Comparison of ENCODE assay signal across 20 cellular contexts in the genomic region with DNA sequence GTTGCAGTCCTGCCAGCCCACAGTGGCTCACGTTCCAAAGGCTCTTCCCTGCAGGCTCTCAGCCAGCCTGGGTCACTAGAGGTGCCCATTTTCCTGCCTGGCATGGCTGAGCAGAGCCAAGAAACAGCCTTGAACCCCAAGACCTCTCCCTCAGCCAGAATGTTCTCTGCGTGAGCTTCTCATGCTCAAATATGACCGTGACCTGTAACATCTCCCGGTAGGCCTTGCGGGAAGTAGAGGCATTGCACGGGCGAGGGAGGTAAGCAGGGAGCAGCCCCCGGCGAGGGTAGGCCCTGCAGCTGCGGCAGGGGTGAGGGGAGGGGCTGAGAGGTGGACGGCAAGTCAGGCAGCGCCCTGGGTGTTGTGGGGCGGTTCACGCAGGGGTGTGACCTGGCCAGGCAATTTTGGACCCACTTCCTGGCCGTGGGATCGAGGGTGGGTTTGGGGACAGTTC. TPM values are rescaled to one million over a fixed set of nuclear protein-coding genes. Genes with fewer than 3 reads are reported as not detected.
DNase-seq lines count a peak whose midpoint lies in the region; ATAC-seq and TF ChIP-seq lines count a peak whose summit lies in the region.
"Had no signal": no experiment of that assay in that cellular context is flagged by ENCODE, and none has a peak within 500 bp of the region (broad histone marks: within the 10 kb centered on the region; RNA-seq: fewer than 3 reads in every experiment).

No MANE protein-coding gene starts in this region.

- H3K9me3 Mint-ChIP-seq in glutamatergic neuron (ENCODE audit: unreplicated experiment), result no peaks in the 10 kb centered on the region
- no peaks in the 10 kb centered on the region for H3K9me3 Mint-ChIP-seq in progenitor cell of endocrine pancreas (ENCODE audit: low read depth)
- H3K9me3 Mint-ChIP-seq: CD4-positive, CD25-positive, alpha-beta regulatory T cell had no signal

- peaks cover 0 to 3% (median 0%) of the 10 kb centered on the region in 9 donors for H3K36me3 ChIP-seq in heart right ventricle
- peaks cover 19% of the 10 kb centered on the region for H3K36me3 ChIP-seq in OCI-LY7 (ENCODE audit: insufficient read depth, low read length)

- H3K9me3 ChIP-seq in right cardiac atrium (ENCODE audit: control insufficient read depth, low read length) (no peaks in the 10 kb centered on the region), heart right ventricle (no peaks in the 10 kb centered on the region), OCI-LY7 (ENCODE audit: low read length) (no peaks in the 10 kb centered on the region)
- H3K9me3 ChIP-seq: A549, Caco-2, SJSA1 had no signal

- H3K27me3 Mint-ChIP-seq in glutamatergic neuron (ENCODE audit: unreplicated experiment) (no peaks in the 10 kb centered on the region), progenitor cell of endocrine pancreas (peaks cover 2% of the 10 kb centered on the region)
- H3K27me3 Mint-ChIP-seq: CD4-positive, CD25-positive, alpha-beta regulatory T cell had no signal

- no TSS peak for BruUV-seq in OCI-LY7 (replicated peaks; lab: Mats Ljungman, UMichigan)

- peaks cover 5% of the 10 kb centered on the region for H3K36me3 Mint-ChIP-seq in glutamatergic neuron (ENCODE audit: unreplicated experiment)
- H3K36me3 Mint-ChIP-seq in progenitor cell of endocrine pancreas (ENCODE audit: insufficient read depth), result peaks cover 2% of the 10 kb centered on the region

- WGBS in right cardiac atrium, result 84% methylated on average over 16 of the region's 16 CpGs
- WGBS in heart right ventricle, 2 donors, result 85 to 88% methylated on average over 16 of the region's 16 CpGs

- peak in 2 of 3 donors; percentile 36 to 55 for DNase-seq in right cardiac atrium
- no peak for DNase-seq in heart right ventricle
- no peak for DNase-seq in OCI-LY7 (ENCODE audit: low spot score)
- DNase-seq in glutamatergic neuron, result no peak
- DNase-seq in progenitor cell of endocrine pancreas (ENCODE audit: low spot score, unreplicated experiment), result no peak
- DNase-seq in retina, result no peak
- DNase-seq: Caco-2; CD4-positive, CD25-positive, alpha-beta regulatory T cell; HCEC 1CT; MV-4-11; NCI-H1417 treated with DMSO at 0.1 percent for 48 hours; NCI-H1930; NCI-H446; NCI-H69; NK-92 treated with Interleukin-12 subunit alpha and Interleukin-12 subunit beta, amount 100 ng/mL, for 24 hours; PC-3 had no signal

- H3K27ac ChIP-seq in right cardiac atrium (ENCODE audit: low read length) (no peak overlapping the region), heart right ventricle (no peak overlapping the region), OCI-LY7 (ENCODE audit: low read depth, low read length, poor library complexity, severe bottlenecking) (peak overlapping the region; percentile 0)
- H3K27ac ChIP-seq: A549, SJSA1 had no signal

- H4K20me1 ChIP-seq in OCI-LY7 (ENCODE audit: insufficient read depth, low read length), result no peaks in the 10 kb centered on the region

- 0 out of 2 replicates have a peak, but pooled peaks cover 4% of the 10 kb centered on the region for H3K79me2 ChIP-seq in OCI-LY7 (ENCODE audit: insufficient read depth, low read depth, low read length)

- H2AFZ ChIP-seq in OCI-LY7 (ENCODE audit: low read length), result no peak overlapping the region

- ATAC-seq in right cardiac atrium (no peak), heart right ventricle (no peak), GM18517 (IDR thresholded peaks at IDR 0.05; ENCODE audit: unreplicated experiment) (no peak), HG02759 (IDR thresholded peaks at IDR 0.05; ENCODE audit: unreplicated experiment) (no peak)
- ATAC-seq: A549, PC-3 had no signal

- peak overlapping the region; percentile 58; the same call in 1 of the 2 replicates for H3K4me2 ChIP-seq in OCI-LY7 (ENCODE audit: low read length)
- H3K4me2 ChIP-seq: A549 had no signal

- H3K4me1 Mint-ChIP-seq in glutamatergic neuron (ENCODE audit: low read depth, unreplicated experiment) (no peaks in the 10 kb centered on the region), progenitor cell of endocrine pancreas (ENCODE audit: low read depth) (peaks cover under 1% of the 10 kb centered on the region)

- peak overlapping the region; percentile 52 for H3K27ac Mint-ChIP-seq in glutamatergic neuron (ENCODE audit: unreplicated experiment)
- peak overlapping the region; percentile 7 for H3K27ac Mint-ChIP-seq in progenitor cell of endocrine pancreas
- H3K27ac Mint-ChIP-seq: CD4-positive, CD25-positive, alpha-beta regulatory T cell had no signal

- POLR2A ChIA-PET in OCI-LY7 (lab: Charles Lee), result no interaction called here

- no peak overlapping the region for H3K4me3 Mint-ChIP-seq in glutamatergic neuron (ENCODE audit: unreplicated experiment)
- H3K4me3 Mint-ChIP-seq in progenitor cell of endocrine pancreas (ENCODE audit: low read depth), result no peak overlapping the region
- H3K4me3 Mint-ChIP-seq: CD4-positive, CD25-positive, alpha-beta regulatory T cell had no signal

- H3K27me3 ChIP-seq in right cardiac atrium (ENCODE audit: control insufficient read depth, insufficient read depth) (no peaks in the 10 kb centered on the region), heart right ventricle (no peaks in the 10 kb centered on the region)
- H3K27me3 ChIP-seq: SJSA1 had no signal

- no peaks in the 10 kb centered on the region for H3K9me2 ChIP-seq in OCI-LY7 (ENCODE audit: insufficient read depth, low read length)

- H3K4me1 ChIP-seq in right cardiac atrium (ENCODE audit: control insufficient read depth, insufficient read depth, low read length) (no peaks in the 10 kb centered on the region), heart right ventricle (peaks cover 3 to 41% (median 12%) of the 10 kb centered on the region in 9 donors), OCI-LY7 (ENCODE audit: insufficient read depth, low read length, poor library complexity, severe bottlenecking) (peaks cover 62% of the 10 kb centered on the region)

- intact Hi-C loops in right cardiac atrium (cut with DNase I) (loop anchor here in 2 of 4 donors (5.0 to 10.0 kb wide), 2 partner anchors 115 to 168 kb away; no protein-coding TSS in a partner anchor), heart right ventricle (cut with DNase I) (loop anchor here in 2 of 10 donors (5.0 to 10.0 kb wide), 2 partner anchors 65 to 148 kb away; no protein-coding TSS in a partner anchor), OCI-LY7 (cut with micrococcal nuclease; ENCODE audit: unreplicated experiment) (no loop called here)

- CTCF ChIA-PET in OCI-LY7 (lab: Charles Lee; ENCODE audit: unreplicated experiment), result no interaction called here

- TF ChIP-seq CTCF in heart right ventricle (IDR thresholded peaks at IDR 0.05) (no peak), OCI-LY7 (conservative IDR thresholded peaks at IDR 0.05; ENCODE audit: low read length) (no peak), glutamatergic neuron (IDR thresholded peaks at IDR 0.05; ENCODE audit: partially characterized antibody, unreplicated experiment) (no peak), progenitor cell of endocrine pancreas (IDR thresholded peaks at IDR 0.05; ENCODE audit: unreplicated experiment) (no peak)

- H3K4me3 ChIP-seq in right cardiac atrium (ENCODE audit: low read length), result no peak overlapping the region
- H3K4me3 ChIP-seq in heart right ventricle, result no peak overlapping the region
- H3K4me3 ChIP-seq in OCI-LY7 (ENCODE audit: low read depth, low read length, poor library complexity, severe bottlenecking), result no peak overlapping the region
- H3K4me3 ChIP-seq: A549, SJSA1 had no signal

RNA-seq across cellular contexts. Expression of a gene that starts 20.0 kb away (rescaled TPM):
- total RNA-seq in right cardiac atrium (10 to 100 TPM in 3 of 4 donors, 1 to 10 TPM in 1; 9.6 to 12.9 (median 11.1) TPM), heart right ventricle (10 to 100 TPM in 3 of 10 donors, 1 to 10 TPM in 7; 6.3 to 13.9 (median 9.3) TPM), OCI-LY7 (2022) (46.1 and 55.0 TPM in 2 replicates), glutamatergic neuron (ENCODE audit: unreplicated experiment) (26.2 TPM), progenitor cell of endocrine pancreas (30.9 and 32.6 TPM in 2 replicates)
- polyA plus RNA-seq in right cardiac atrium (7.2 TPM), heart right ventricle (10 to 100 TPM in 1 of 2 donors, 1 to 10 TPM in 1; 7.2 to 10.7 TPM)
- 45.2 and 50.3 TPM in 2 replicates for total RNA-seq in OCI-LY7 (2014; rRNA removed; shearing (Covaris generic))

RNA-seq across cellular contexts. Expression of a gene that starts 33.3 kb away (rescaled TPM):
- total RNA-seq in right cardiac atrium, result 10 to 100 TPM; 28.6 to 36.2 (median 31.8) TPM
- polyA plus RNA-seq in right cardiac atrium, result 57.5 TPM
- 10 to 100 TPM; 33.0 to 50.2 (median 39.2) TPM for total RNA-seq in heart right ventricle
- 10 to 100 TPM; 44.4 to 61.2 TPM for polyA plus RNA-seq in heart right ventricle
- 12.5 and 15.6 TPM in 2 replicates for total RNA-seq in OCI-LY7 (2014; rRNA removed; shearing (Covaris generic))
- 26.7 and 33.3 TPM in 2 replicates for total RNA-seq in OCI-LY7 (2022)
- total RNA-seq in glutamatergic neuron (ENCODE audit: unreplicated experiment), result 32.7 TPM
- 42.0 and 42.6 TPM in 2 replicates for total RNA-seq in progenitor cell of endocrine pancreas

RNA-seq across cellular contexts. Expression of a gene that starts 55.6 kb away (rescaled TPM):
- 10 to 100 TPM; 50.6 to 71.1 (median 62.5) TPM for total RNA-seq in right cardiac atrium
- polyA plus RNA-seq in right cardiac atrium, result 32.0 TPM
- 100 to 1,000 TPM in 1 of 10 donors, 10 to 100 TPM in 9; 54.6 to 110 (median 66.5) TPM for total RNA-seq in heart right ventricle
- 10 to 100 TPM; 19.7 to 20.7 TPM for polyA plus RNA-seq in heart right ventricle
- total RNA-seq in OCI-LY7 (2014; rRNA removed; shearing (Covaris generic)), result 9.2 and 10.3 TPM in 2 replicates
- 27.0 and 33.4 TPM in 2 replicates for total RNA-seq in OCI-LY7 (2022)
- total RNA-seq in glutamatergic neuron (ENCODE audit: unreplicated experiment), result 12.6 TPM
- total RNA-seq in progenitor cell of endocrine pancreas, result 50.5 and 55.2 TPM in 2 replicates

Comparison
In these comparisons a context has a peak if more than half of its experiments do, and no peak if none do; other contexts are left out.
1. DNase-seq: peak in right cardiac atrium (2 of 3); none in heart right ventricle (0 of 2), OCI-LY7 (single experiment), glutamatergic neuron (single experiment), progenitor cell of endocrine pancreas (single experiment) and retina (single experiment).